13 cellular contexts compared by ENCODE assay signal in the genomic region with DNA sequence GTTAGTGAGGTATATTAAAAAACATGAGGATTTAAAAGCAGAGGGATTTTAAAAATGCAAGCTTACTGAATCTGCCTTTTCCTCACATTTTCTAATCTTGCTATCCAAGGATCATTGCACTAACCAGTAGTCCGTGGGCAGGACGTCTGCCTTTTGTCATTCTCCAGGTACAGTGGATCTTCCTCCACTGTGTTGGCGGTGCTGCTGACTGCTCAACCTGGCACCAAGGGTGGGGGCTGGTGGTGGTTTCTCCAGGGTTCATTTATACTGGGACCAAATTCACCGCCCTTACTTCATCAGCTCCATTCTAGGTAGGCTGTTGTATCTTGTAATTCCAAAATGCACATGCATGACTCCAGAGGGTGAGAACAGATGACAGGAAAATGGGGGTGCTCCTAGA.
DNase-seq lines count a peak whose midpoint lies in the region; TF ChIP-seq lines count a peak whose summit lies in the region.
"Had no signal": no experiment of that assay in that cellular context is flagged by ENCODE, and none has a peak within 500 bp of the region (broad histone marks: within the 10 kb centered on the region; RNA-seq: fewer than 3 reads in every experiment).

No MANE protein-coding gene starts in this region.

- no peak overlapping the region for H3K9ac ChIP-seq in neural cell (ENCODE audit: low read length)
- H3K9ac ChIP-seq: BLaER1 treated with 17β-estradiol and CSF1 and Interleukin-3, amounts not matched to agents 10 nM and 100 nM had no signal

- H3K79me2 ChIP-seq in neural cell (replicated peaks; ENCODE audit: insufficient read depth, low read length), result no peaks in the 10 kb centered on the region

- intact Hi-C loops in head of caudate nucleus (cut with DNase I), result no loop called here

- no peak overlapping the region for H2AFZ ChIP-seq in neural cell (ENCODE audit: low read depth, low read length)

- DNase-seq in DMS79 treated with DMSO at 0.1 percent for 48 hours (lab: John Stamatoyannopoulos, UW) (peak; percentile 58), DMS79 (lab: John Stamatoyannopoulos, UW) (no peak), head of caudate nucleus (peak in 33 of 42 donors; percentile 13 to 88 (median 45)), mucosa of gallbladder (ENCODE audit: low spot score) (no peak), RKO (ENCODE audit: low spot score) (no peak), NCI-H128 (lab: John Stamatoyannopoulos, UW; ENCODE audit: unreplicated experiment) (no peak)
- DNase-seq: Calu3; CD8-positive, alpha-beta T cell had no signal

- TF ChIP-seq RAD21 in neural cell (conservative IDR thresholded peaks at IDR 0.05), result no peak

- H3F3A ChIP-seq in neural cell (ENCODE audit: insufficient read depth, low read length, poor library complexity, severe bottlenecking), result peaks cover 4% of the 10 kb centered on the region

- no peaks in the 10 kb centered on the region for H4K20me1 ChIP-seq in neural cell (ENCODE audit: insufficient read depth)
- H4K20me1 ChIP-seq: BLaER1 treated with 17β-estradiol and CSF1 and Interleukin-3, amounts not matched to agents 10 nM and 100 nM had no signal

- no peaks in the 10 kb centered on the region for H3K9me2 ChIP-seq in neural cell (ENCODE audit: insufficient read depth, low read length)

- peak overlapping the region; percentile 8 for H3K4me3 ChIP-seq in neural cell (ENCODE audit: low read length)
- H3K4me3 ChIP-seq: A549; BLaER1 treated with 17β-estradiol and CSF1 and Interleukin-3, amounts not matched to agents 10 nM and 100 nM; HAP-1 had no signal

- H3K4me2 ChIP-seq in neural cell (ENCODE audit: low read length), result no peak overlapping the region
- H3K4me2 ChIP-seq: A549; BLaER1 treated with 17β-estradiol and CSF1 and Interleukin-3, amounts not matched to agents 10 nM and 100 nM had no signal

- TF ChIP-seq CTCF in neural cell (IDR thresholded peaks at IDR 0.05; ENCODE audit: poor library complexity, severe bottlenecking), result no peak

- peak overlapping the region; percentile 10 for H3K27ac ChIP-seq in neural cell (ENCODE audit: low read length)
- H3K27ac ChIP-seq: 22Rv1; A549; BLaER1 treated with 17β-estradiol and CSF1 and Interleukin-3, amounts not matched to agents 10 nM and 100 nM had no signal

- H3K9me3 ChIP-seq in neural cell (ENCODE audit: low read length), result no peaks in the 10 kb centered on the region
- H3K9me3 ChIP-seq: A549, HAP-1 had no signal

- no peaks in the 10 kb centered on the region for H3K27me3 ChIP-seq in neural cell (ENCODE audit: insufficient read depth, low read depth, low read length)
- H3K27me3 ChIP-seq: BLaER1 treated with 17β-estradiol and CSF1 and Interleukin-3, amounts not matched to agents 10 nM and 100 nM had no signal

- no peaks in the 10 kb centered on the region for H3K36me3 ChIP-seq in neural cell (ENCODE audit: insufficient read depth, low read length)
- H3K36me3 ChIP-seq: HAP-1 had no signal

- no peak for TF ChIP-seq EP300 in neural cell (conservative IDR thresholded peaks at IDR 0.05; ENCODE audit: poor library complexity, severe bottlenecking)

TF ChIP-seq in neural cell, 6 proteins besides CTCF, POLR2A, EP300 and RAD21:
- TF ChIP-seq SMC3 (conservative IDR thresholded peaks at IDR 0.05; ENCODE audit: poor library complexity) (no peak), TAF1 (IDR thresholded peaks at IDR 0.05; ENCODE audit: low read depth) (no peak), MXI1 (conservative IDR thresholded peaks at IDR 0.05; ENCODE audit: poor library complexity, severe bottlenecking) (no peak), POLR2AphosphoS5 (IDR thresholded peaks at IDR 0.05) (no peak), EZH2 (IDR thresholded peaks at IDR 0.05; ENCODE audit: borderline replicate concordance, insufficient read depth, low read length, poor library complexity, severe bottlenecking) (no peak)
- TF ChIP-seq, protein P1, sequence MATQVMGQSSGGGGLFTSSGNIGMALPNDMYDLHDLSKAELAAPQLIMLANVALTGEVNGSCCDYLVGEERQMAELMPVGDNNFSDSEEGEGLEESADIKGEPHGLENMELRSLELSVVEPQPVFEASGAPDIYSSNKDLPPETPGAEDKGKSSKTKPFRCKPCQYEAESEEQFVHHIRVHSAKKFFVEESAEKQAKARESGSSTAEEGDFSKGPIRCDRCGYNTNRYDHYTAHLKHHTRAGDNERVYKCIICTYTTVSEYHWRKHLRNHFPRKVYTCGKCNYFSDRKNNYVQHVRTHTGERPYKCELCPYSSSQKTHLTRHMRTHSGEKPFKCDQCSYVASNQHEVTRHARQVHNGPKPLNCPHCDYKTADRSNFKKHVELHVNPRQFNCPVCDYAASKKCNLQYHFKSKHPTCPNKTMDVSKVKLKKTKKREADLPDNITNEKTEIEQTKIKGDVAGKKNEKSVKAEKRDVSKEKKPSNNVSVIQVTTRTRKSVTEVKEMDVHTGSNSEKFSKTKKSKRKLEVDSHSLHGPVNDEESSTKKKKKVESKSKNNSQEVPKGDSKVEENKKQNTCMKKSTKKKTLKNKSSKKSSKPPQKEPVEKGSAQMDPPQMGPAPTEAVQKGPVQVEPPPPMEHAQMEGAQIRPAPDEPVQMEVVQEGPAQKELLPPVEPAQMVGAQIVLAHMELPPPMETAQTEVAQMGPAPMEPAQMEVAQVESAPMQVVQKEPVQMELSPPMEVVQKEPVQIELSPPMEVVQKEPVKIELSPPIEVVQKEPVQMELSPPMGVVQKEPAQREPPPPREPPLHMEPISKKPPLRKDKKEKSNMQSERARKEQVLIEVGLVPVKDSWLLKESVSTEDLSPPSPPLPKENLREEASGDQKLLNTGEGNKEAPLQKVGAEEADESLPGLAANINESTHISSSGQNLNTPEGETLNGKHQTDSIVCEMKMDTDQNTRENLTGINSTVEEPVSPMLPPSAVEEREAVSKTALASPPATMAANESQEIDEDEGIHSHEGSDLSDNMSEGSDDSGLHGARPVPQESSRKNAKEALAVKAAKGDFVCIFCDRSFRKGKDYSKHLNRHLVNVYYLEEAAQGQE (IDR thresholded peaks at IDR 0.05; ENCODE audit: borderline replicate concordance), result no peak

Comparison
In these comparisons a context has a peak if more than half of its experiments do, and no peak if none do; other contexts are left out.
1. DNase-seq: peak in DMS79 treated with DMSO at 0.1 percent for 48 hours (single experiment) and head of caudate nucleus (33 of 42); none in DMS79 (single experiment), mucosa of gallbladder (single experiment), RKO (single experiment) and NCI-H128 (single experiment).